In genomic region chr6:10763006-10763405, GRCh38 we compare ENCODE assay signal across 27 cellular contexts. TPM values are rescaled to one million over a fixed set of nuclear protein-coding genes. Genes with fewer than 3 reads are reported as not detected.
A peak's percentile ranks its signal among the peaks of the same experiment; 100 is the strongest.
DNase-seq lines count a peak whose midpoint lies in the region; ATAC-seq, FAIRE-seq and TF ChIP-seq lines count a peak whose summit lies in the region.
"Had no signal": no experiment of that assay in that cellular context is flagged by ENCODE, and none has a peak within 500 bp of the region (broad histone marks: within the 10 kb centered on the region; RNA-seq: fewer than 3 reads in every experiment).

No MANE protein-coding gene starts in this region.

- H2BK15ac ChIP-seq in H9 (ENCODE audit: low read depth, low read length): no peak overlapping the region

- no peak overlapping the region for H3K18ac ChIP-seq in H9 (ENCODE audit: insufficient read length, low read depth, low read length)

- no peaks in the 10 kb centered on the region for H3K23me2 ChIP-seq in H9 (ENCODE audit: insufficient read length, low read depth, low read length, poor library complexity, severe bottlenecking)

- no peak overlapping the region for H2BK12ac ChIP-seq in H9 (ENCODE audit: insufficient read length, low read depth, low read length)

- no peak overlapping the region for H3K56ac ChIP-seq in H9 (ENCODE audit: insufficient read length, low read depth, low read length)

- H2BK5ac ChIP-seq in H9 (ENCODE audit: insufficient read length, low read length): no peak overlapping the region

- peaks cover 29% of the 10 kb centered on the region for H3K36me3 Mint-ChIP-seq in activated naive CD4-positive, alpha-beta T cell treated with anti-CD3 and anti-CD28 coated beads, Interleukin-2, amount 10 ng/mL, durations not matched to agents 7 days and 5 days
- H3K36me3 Mint-ChIP-seq in H9 (ENCODE audit: insufficient read depth in 1 of 3, low read depth in 3 of 3): peaks cover 12 to 32% (median 20%) of the 10 kb centered on the region in 3 experiments; a peak in 6 of 7 replicates

- DNase-seq in AG08396 (ENCODE audit: low spot score): peak; percentile 17
- DNase-seq in Panc1 (ENCODE audit: low read depth, low spot score): no peak
- DNase-seq in endothelial cell of umbilical vein (ENCODE audit: low read depth, low spot score): peak; percentile 53
- peak; percentile 26 for DNase-seq in kidney epithelial cell (ENCODE audit: low read depth)
- DNase-seq in activated naive CD4-positive, alpha-beta T cell treated with anti-CD3 and anti-CD28 coated beads, Interleukin-2, amount 10 ng/mL, durations not matched to agents 7 days and 5 days: no peak
- DNase-seq in H9: no peak
- DNase-seq: activated B cell treated with CpG ODN at 0.5 μM for 24 hours; body of pancreas; effector CD8-positive, alpha-beta T cell; erythroblast; left cardiac atrium; NCI-H1092 treated with DMSO at 0.1 percent for 48 hours; NCI-H2029; NCI-H2227 treated with DMSO at 0.1 percent for 48 hours; OCI-M1; SHP77 treated with DMSO at 0.1 percent for 48 hours; stimulated activated CD4-positive, alpha-beta T cell treated with anti-CD3 and anti-CD28 coated beads, Interleukin-2, amount 100 ng/mL, for 24 hours; T1000 had no signal

- H3K4me1 ChIP-seq in Panc1 (ENCODE audit: control insufficient read depth, insufficient read depth, low read length) (peaks cover 24% of the 10 kb centered on the region), endothelial cell of umbilical vein (ENCODE audit: control insufficient read depth, extremely low read depth, insufficient read depth, low read length) (peaks cover 15% of the 10 kb centered on the region), H9 (ENCODE audit: insufficient read depth, low read length) (no peaks in the 10 kb centered on the region)
- H3K4me1 ChIP-seq: BLaER1 had no signal

- H3K4ac ChIP-seq in H9 (ENCODE audit: low read depth, low read length): no peak overlapping the region

- H4K8ac ChIP-seq in H9 (replicated peaks; ENCODE audit: insufficient read length, low read depth, low read length): no peak overlapping the region

- H3K4me3 ChIP-seq in Panc1 (ENCODE audit: low read depth in 2 of 2, low read length in 2 of 2): no peak overlapping the region
- H3K4me3 ChIP-seq in endothelial cell of umbilical vein (replicated peaks in 1 of 3; ENCODE audit: insufficient read depth in 1 of 3, low read depth in 1 of 3, low read length in 3 of 3): no peak overlapping the region
- H3K4me3 ChIP-seq in kidney epithelial cell (ENCODE audit: low read depth, low read length): no peak overlapping the region
- H3K4me3 ChIP-seq: BLaER1, body of pancreas, smooth muscle cell had no signal

- H3K9me1 ChIP-seq in endothelial cell of umbilical vein (replicated peaks; ENCODE audit: control insufficient read depth, extremely low read depth, insufficient read depth, low read length): no peaks in the 10 kb centered on the region

- dilution Hi-C loops in endothelial cell of umbilical vein (cut with MboI; ENCODE audit: extremely low pct_ligation_motif_present, low sequenced_read_pairs): no loop called here

- H3K27ac ChIP-seq in Panc1 (ENCODE audit: low read length) (peak overlapping the region; percentile 36; the same call in 1 of the 2 replicates), endothelial cell of umbilical vein (ENCODE audit: insufficient read depth, low read depth, low read length) (no peak overlapping the region), H9 (ENCODE audit: insufficient read length, low read depth, low read length) (no peak overlapping the region)
- H3K27ac ChIP-seq: BLaER1, body of pancreas, neutrophil had no signal

- intact Hi-C loops in Panc1 (cut with micrococcal nuclease; ENCODE audit: unreplicated experiment) (no loop called here), endothelial cell of umbilical vein (cut with micrococcal nuclease) (no loop called here)

- H3K4me2 ChIP-seq in endothelial cell of umbilical vein (ENCODE audit: insufficient read depth, low read length) (no peak overlapping the region), H9 (ENCODE audit: insufficient read depth, insufficient read length, low read length) (no peak overlapping the region)
- H3K4me2 ChIP-seq: BLaER1, smooth muscle cell had no signal

- no peaks in the 10 kb centered on the region for H3K27me3 Mint-ChIP-seq in activated naive CD4-positive, alpha-beta T cell treated with anti-CD3 and anti-CD28 coated beads, Interleukin-2, amount 10 ng/mL, durations not matched to agents 7 days and 5 days
- no peaks in the 10 kb centered on the region for H3K27me3 Mint-ChIP-seq in H9 (ENCODE audit: low read depth)
- H3K27me3 Mint-ChIP-seq: activated B cell treated with CpG ODN at 0.5 μM for 24 hours; activated naive CD4-positive, alpha-beta T cell treated with anti-CD3 and anti-CD28 coated beads, Interleukin-2, amount 50 U/mL, for 24 hours; memory B cell had no signal

- no peak for TF ChIP-seq POLR2A in endothelial cell of umbilical vein (IDR thresholded peaks at IDR 0.05; ENCODE audit: low read depth, low read length)

- BruUV-seq in Panc1 (replicated peaks; lab: Mats Ljungman, UMichigan): no TSS peak
- BruUV-seq in endothelial cell of umbilical vein (replicated peaks; lab: Mats Ljungman, UMichigan): no TSS peak

- CTCF ChIA-PET in Panc1 (lab: Charles Lee): no interaction called here
- CTCF ChIA-PET in endothelial cell of umbilical vein (lab: Charles Lee): no interaction called here
- CTCF ChIA-PET in activated naive CD4-positive, alpha-beta T cell treated with anti-CD3 and anti-CD28 coated beads, Interleukin-2, amount 10 ng/mL, durations not matched to agents 7 days and 5 days (lab: Charles Lee): no interaction called here

- TF ChIP-seq CTCF in Panc1 (IDR thresholded peaks at IDR 0.05): no peak
- TF ChIP-seq CTCF in endothelial cell of umbilical vein (IDR thresholded peaks at IDR 0.05; ENCODE audit: extremely low read depth in 1 of 2, insufficient read depth in 1 of 2, low read depth in 1 of 2, low read length in 2 of 2): no peak
- TF ChIP-seq CTCF in kidney epithelial cell (IDR thresholded peaks at IDR 0.05; ENCODE audit: insufficient read depth, low read length, poor library complexity, severe bottlenecking): no peak
- no peak for TF ChIP-seq CTCF in H9 (conservative IDR thresholded peaks at IDR 0.05)

- H3T11ph ChIP-seq in H9 (ENCODE audit: low read length): no peak overlapping the region

- H4K20me1 ChIP-seq in endothelial cell of umbilical vein (replicated peaks; ENCODE audit: control insufficient read depth, extremely low read depth, insufficient read depth, low read length) (no peaks in the 10 kb centered on the region), H9 (ENCODE audit: control insufficient read depth, insufficient read depth, insufficient read length) (no peaks in the 10 kb centered on the region)

- no peaks in the 10 kb centered on the region for H3K27me3 ChIP-seq in Panc1 (ENCODE audit: control insufficient read depth, insufficient read depth, low read length)
- H3K27me3 ChIP-seq in endothelial cell of umbilical vein (ENCODE audit: control insufficient read depth in 2 of 2, insufficient read depth in 2 of 2, low read length in 2 of 2): no peaks in the 10 kb centered on the region
- H3K27me3 ChIP-seq in kidney epithelial cell (ENCODE audit: control insufficient read depth, insufficient read depth, low read length): no peaks in the 10 kb centered on the region
- no peaks in the 10 kb centered on the region for H3K27me3 ChIP-seq in H9 (ENCODE audit: insufficient read depth, low read length)
- H3K27me3 ChIP-seq: BLaER1, body of pancreas, neutrophil had no signal

- no peak overlapping the region for H3K23ac ChIP-seq in H9 (ENCODE audit: insufficient read length, low read depth, low read length)

- H3K27ac Mint-ChIP-seq in activated naive CD4-positive, alpha-beta T cell treated with anti-CD3 and anti-CD28 coated beads, Interleukin-2, amount 10 ng/mL, durations not matched to agents 7 days and 5 days: no peak overlapping the region
- no peak overlapping the region for H3K27ac Mint-ChIP-seq in H9
- H3K27ac Mint-ChIP-seq: activated B cell treated with CpG ODN at 0.5 μM for 24 hours; activated naive CD4-positive, alpha-beta T cell treated with anti-CD3 and anti-CD28 coated beads, Interleukin-2, amount 50 U/mL, for 24 hours; activated T-helper 1 cell treated with anti-CD3 and anti-CD28 coated beads, Interleukin-12 subunit alpha, Interleukin-12 subunit beta, Interleukin-2, Interleukin-4 antibody, amounts not matched to agents 30 ng/mL and 10 ng/mL and 1 ng/mL, durations not matched to agents 14 hours and 24 hours and 36 hours; memory B cell had no signal

- H3K79me2 ChIP-seq in endothelial cell of umbilical vein (ENCODE audit: control insufficient read depth, insufficient read depth, low read length) (no peaks in the 10 kb centered on the region), H9 (ENCODE audit: insufficient read depth, low read length) (no peaks in the 10 kb centered on the region)

- no peak overlapping the region for H2AK5ac ChIP-seq in H9 (ENCODE audit: insufficient read length, low read length)

- no CpG with 5 or more reads among the region's 2 CpGs for WGBS in H9 (ENCODE audit: extremely low coverage, insufficient read length, low lambda C conversion rate)

- POLR2A ChIA-PET in Panc1 (lab: Charles Lee) (no interaction called here), endothelial cell of umbilical vein (lab: Charles Lee) (no interaction called here)

- no peaks in the 10 kb centered on the region for H3K9me3 ChIP-seq in Panc1 (ENCODE audit: control insufficient read depth, insufficient read depth, low read depth, low read length)
- H3K9me3 ChIP-seq in endothelial cell of umbilical vein (replicated peaks; ENCODE audit: control insufficient read depth, insufficient read depth, low read length): no peaks in the 10 kb centered on the region
- no peaks in the 10 kb centered on the region for H3K9me3 ChIP-seq in H9 (ENCODE audit: control insufficient read depth, low read depth, low read length)
- H3K9me3 ChIP-seq: BLaER1, body of pancreas, neutrophil had no signal

- ATAC-seq in Panc1 (no peak), GM18867 (IDR thresholded peaks at IDR 0.05; ENCODE audit: unreplicated experiment) (no peak), HG02852 (IDR thresholded peaks at IDR 0.05; ENCODE audit: unreplicated experiment) (no peak)
- ATAC-seq: body of pancreas, left cardiac atrium had no signal

- H4K5ac ChIP-seq in H9 (ENCODE audit: insufficient read length, low read depth, low read length): no peak overlapping the region

- H2BK20ac ChIP-seq in H9 (ENCODE audit: low read depth, low read length, poor library complexity, severe bottlenecking): no peak overlapping the region

- H3K9ac ChIP-seq in endothelial cell of umbilical vein (replicated peaks; ENCODE audit: extremely low read depth, insufficient read depth, low read length) (no peak overlapping the region), H9 (ENCODE audit: extremely low read depth, insufficient read length, low read length) (no peak overlapping the region)
- H3K9ac ChIP-seq: BLaER1 had no signal

- H2AFZ ChIP-seq in endothelial cell of umbilical vein (ENCODE audit: low read depth, low read length) (no peak overlapping the region), H9 (ENCODE audit: low read length) (no peak overlapping the region)

- H3K9me3 Mint-ChIP-seq in activated naive CD4-positive, alpha-beta T cell treated with anti-CD3 and anti-CD28 coated beads, Interleukin-2, amount 10 ng/mL, durations not matched to agents 7 days and 5 days: no peaks in the 10 kb centered on the region
- H3K9me3 Mint-ChIP-seq in H9: no peaks in the 10 kb centered on the region
- H3K9me3 Mint-ChIP-seq: activated B cell treated with CpG ODN at 0.5 μM for 24 hours; activated naive CD4-positive, alpha-beta T cell treated with anti-CD3 and anti-CD28 coated beads, Interleukin-2, amount 50 U/mL, for 24 hours; activated T-helper 1 cell treated with anti-CD3 and anti-CD28 coated beads, Interleukin-12 subunit alpha, Interleukin-12 subunit beta, Interleukin-2, Interleukin-4 antibody, amounts not matched to agents 30 ng/mL and 10 ng/mL and 1 ng/mL, durations not matched to agents 14 hours and 24 hours and 36 hours; memory B cell had no signal

- H3K4me1 Mint-ChIP-seq in activated naive CD4-positive, alpha-beta T cell treated with anti-CD3 and anti-CD28 coated beads, Interleukin-2, amount 10 ng/mL, durations not matched to agents 7 days and 5 days: peaks cover 9% of the 10 kb centered on the region
- peaks cover 0 to 6% of the 10 kb centered on the region in 2 experiments; a peak in 2 of 4 replicates for H3K4me1 Mint-ChIP-seq in H9

- H3K36me3 ChIP-seq in Panc1 (ENCODE audit: control insufficient read depth, insufficient read depth, low read length) (no peaks in the 10 kb centered on the region), endothelial cell of umbilical vein (ENCODE audit: control insufficient read depth in 2 of 2, extremely low read depth in 1 of 2, insufficient read depth in 2 of 2, low read length in 2 of 2) (no peaks in the 10 kb centered on the region), kidney epithelial cell (ENCODE audit: control insufficient read depth, insufficient read depth, low read length) (no peaks in the 10 kb centered on the region)

- H3K14ac ChIP-seq in H9 (ENCODE audit: insufficient read depth, low read length): no peak overlapping the region

- no peaks in the 10 kb centered on the region for H3K79me1 ChIP-seq in H9 (ENCODE audit: insufficient read depth, low read depth, low read length, poor library complexity, severe bottlenecking)

- H3K4me3 Mint-ChIP-seq in activated naive CD4-positive, alpha-beta T cell treated with anti-CD3 and anti-CD28 coated beads, Interleukin-2, amount 10 ng/mL, durations not matched to agents 7 days and 5 days: no peak overlapping the region
- no peak overlapping the region for H3K4me3 Mint-ChIP-seq in H9
- H3K4me3 Mint-ChIP-seq: activated B cell treated with CpG ODN at 0.5 μM for 24 hours; activated naive CD4-positive, alpha-beta T cell treated with anti-CD3 and anti-CD28 coated beads, Interleukin-2, amount 50 U/mL, for 24 hours; activated T-helper 1 cell treated with anti-CD3 and anti-CD28 coated beads, Interleukin-12 subunit alpha, Interleukin-12 subunit beta, Interleukin-2, Interleukin-4 antibody, amounts not matched to agents 30 ng/mL and 10 ng/mL and 1 ng/mL, durations not matched to agents 14 hours and 24 hours and 36 hours; memory B cell had no signal

- FAIRE-seq in endothelial cell of umbilical vein (lab: Jason Lieb, UNC): peak; percentile 12
- FAIRE-seq: H1 had no signal

- H2BK120ac ChIP-seq in H9 (ENCODE audit: low read depth, low read length, poor library complexity, severe bottlenecking): no peak overlapping the region

- H4K91ac ChIP-seq in H9 (ENCODE audit: insufficient read length, low read depth, low read length): no peak overlapping the region

- in situ Hi-C loops in Panc1 (cut with HindIII; ENCODE audit: low pct_unique_long_range_greater_than_20kb, low sequenced_read_pairs): no loop called here

RNA-seq across cellular contexts. Expression of gene TMEM14B, which starts 15.4 kb away (rescaled TPM):
- total RNA-seq in Panc1 (2021; ENCODE audit: unreplicated experiment) (180 TPM), endothelial cell of umbilical vein (54.6 and 58.2 TPM in 2 replicates), kidney epithelial cell (86.5 and 99.8 TPM in 2 replicates), H9 (2021) (104 and 107 TPM in 2 replicates)
- polyA plus RNA-seq in Panc1 (2012; ENCODE audit: insufficient read length): 103 TPM
- polyA plus RNA-seq in endothelial cell of umbilical vein: 56.9 and 73.1 TPM in 2 replicates
- 61.7 and 64.3 TPM in 2 replicates for polyA plus RNA-seq in endothelial cell of umbilical vein (2011; cell fraction: cytosol; rRNA removed)
- 29.1 and 33.6 TPM in 2 replicates for polyA plus RNA-seq in endothelial cell of umbilical vein (2011; cell fraction: nucleus; rRNA removed)
- polyA plus RNA-seq in endothelial cell of umbilical vein (2012): 51.1 and 64.9 TPM in 2 replicates
- polyA minus RNA-seq in endothelial cell of umbilical vein: 39.8 and 44.9 TPM in 2 replicates
- 33.9 TPM for polyA minus RNA-seq in endothelial cell of umbilical vein (2011; cell fraction: cytosol; rRNA and poly(A)+ RNA removed)
- 17.9 and 22.2 TPM in 2 replicates for polyA minus RNA-seq in endothelial cell of umbilical vein (2011; cell fraction: nucleus; rRNA and poly(A)+ RNA removed)

RNA-seq across cellular contexts. Expression of gene TMEM14C, which starts 40.1 kb away (rescaled TPM):
- total RNA-seq in Panc1 (2021; ENCODE audit: unreplicated experiment): 159 TPM
- polyA plus RNA-seq in Panc1 (2012; ENCODE audit: insufficient read length): 134 TPM
- 68.0 and 89.3 TPM in 2 replicates for total RNA-seq in endothelial cell of umbilical vein
- polyA plus RNA-seq in endothelial cell of umbilical vein: 137 and 146 TPM in 2 replicates
- 136 and 157 TPM in 2 replicates for polyA plus RNA-seq in endothelial cell of umbilical vein (2011; cell fraction: cytosol; rRNA removed)
- 55.0 and 57.8 TPM in 2 replicates for polyA plus RNA-seq in endothelial cell of umbilical vein (2011; cell fraction: nucleus; rRNA removed)
- polyA plus RNA-seq in endothelial cell of umbilical vein (2012): 95.5 and 108 TPM in 2 replicates
- 80.3 and 84.5 TPM in 2 replicates for polyA minus RNA-seq in endothelial cell of umbilical vein
- polyA minus RNA-seq in endothelial cell of umbilical vein (2011; cell fraction: cytosol; rRNA and poly(A)+ RNA removed): 52.2 TPM
- 6.2 and 7.4 TPM in 2 replicates for polyA minus RNA-seq in endothelial cell of umbilical vein (2011; cell fraction: nucleus; rRNA and poly(A)+ RNA removed)
- total RNA-seq in kidney epithelial cell: 190 and 196 TPM in 2 replicates
- total RNA-seq in H9 (2021): 94.4 and 104 TPM in 2 replicates

Comparison
In these comparisons a context has a peak if more than half of its experiments do, and no peak if none do; other contexts are left out.
1. DNase-seq: peak in AG08396 (single experiment), endothelial cell of umbilical vein (single experiment) and kidney epithelial cell (single experiment); none in Panc1 (single experiment), activated naive CD4-positive, alpha-beta T cell treated with anti-CD3 and anti-CD28 coated beads, Interleukin-2, amount 10 ng/mL, durations not matched to agents 7 days and 5 days (single experiment) and H9 (single experiment).